Comparison of ENCODE assay signal across 11 cellular contexts in the genomic region with DNA sequence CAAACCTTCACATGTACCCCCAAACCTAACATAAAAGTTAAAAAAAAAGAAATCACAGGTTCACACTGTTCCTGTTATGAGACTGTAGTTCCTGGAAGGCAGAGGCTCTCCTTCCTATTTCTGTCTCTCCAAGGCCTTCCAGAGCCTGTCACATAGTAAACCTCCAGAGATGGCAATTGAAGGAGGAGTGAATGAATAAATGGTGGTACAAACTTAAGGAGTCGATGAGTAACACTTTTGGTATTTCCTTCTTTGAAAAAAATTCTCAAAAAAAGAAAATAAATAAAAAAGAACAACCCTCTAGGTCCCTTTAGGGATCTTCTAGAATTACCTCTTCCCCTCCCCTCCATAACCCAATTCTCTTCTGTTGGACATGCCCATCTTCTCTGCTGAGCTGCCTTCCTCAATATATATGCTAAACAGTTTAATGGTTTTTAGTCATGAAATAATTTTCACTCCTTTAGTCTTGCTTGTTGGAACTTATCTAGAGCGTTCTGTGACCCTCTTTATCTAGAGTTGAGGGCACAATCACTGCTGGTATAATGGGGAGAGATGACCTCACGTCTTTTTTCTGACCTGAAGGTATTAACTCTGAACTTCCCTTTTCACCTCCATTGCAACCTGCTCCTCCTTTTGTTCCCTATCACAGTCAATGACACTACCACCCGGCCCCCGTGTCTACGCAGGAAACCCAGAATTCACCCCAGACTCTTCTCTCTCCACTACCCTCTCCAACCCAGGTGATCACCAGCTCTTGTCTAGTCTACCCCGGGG. TPM values are rescaled to one million over a fixed set of nuclear protein-coding genes. Genes with fewer than 3 reads are reported as not detected.
DNase-seq lines count a peak whose midpoint lies in the region; ATAC-seq and TF ChIP-seq lines count a peak whose summit lies in the region.
"Had no signal": no experiment of that assay in that cellular context is flagged by ENCODE, and none has a peak within 500 bp of the region (broad histone marks: within the 10 kb centered on the region; RNA-seq: fewer than 3 reads in every experiment).

No MANE protein-coding gene starts in this region.

- intact Hi-C loops in activated B cell treated with CpG ODN at 0.5 μM for 24 hours (cut with micrococcal nuclease): loop anchor here (2.0 to 10.0 kb wide), 3 partner anchors 193 to 793 kb away; partner anchors contain the start of genes MRM1 and SLFN5

- no peaks in the 10 kb centered on the region for H3K27me3 Mint-ChIP-seq in activated naive CD4-positive, alpha-beta T cell treated with anti-CD3 and anti-CD28 coated beads, Interleukin-2, amount 50 U/mL, for 24 hours
- no peaks in the 10 kb centered on the region for H3K27me3 Mint-ChIP-seq in activated B cell treated with CpG ODN at 0.5 μM for 24 hours

- no peak for DNase-seq in activated naive CD4-positive, alpha-beta T cell (lab: John Stamatoyannopoulos, UW)
- DNase-seq in activated B cell treated with CpG ODN at 0.5 μM for 24 hours (no peak), fibroblast of pulmonary artery (ENCODE audit: low read depth) (peak; percentile 61), thoracic aorta (ENCODE audit: low spot score) (no peak)
- DNase-seq in activated effector memory CD4-positive, alpha-beta T cell treated with Interleukin-2 at 50 U/mL for 16 hours: no peak
- DNase-seq: central memory CD4-positive, alpha-beta T cell; NCI-H524 treated with DMSO at 0.1 percent for 48 hours; stimulated activated naive CD4-positive, alpha-beta T cell treated with Interleukin-2 at 50 U/mL for 16 hours had no signal

- TF ChIP-seq CTCF in activated B cell treated with CpG ODN at 0.5 μM for 24 hours (IDR thresholded peaks at IDR 0.05) (no peak), fibroblast of pulmonary artery (IDR thresholded peaks at IDR 0.05; ENCODE audit: low read length, missing control alignments) (no peak), thoracic aorta (IDR thresholded peaks at IDR 0.05) (no peak)

- peaks cover 30 to 57% of the 10 kb centered on the region in 2 donors for H3K4me1 ChIP-seq in thoracic aorta (ENCODE audit: control insufficient read depth in 1 of 2, low read depth in 2 of 2)

- no peaks in the 10 kb centered on the region for H3K9me3 Mint-ChIP-seq in activated naive CD4-positive, alpha-beta T cell treated with anti-CD3 and anti-CD28 coated beads, Interleukin-2, amount 50 U/mL, for 24 hours
- H3K9me3 Mint-ChIP-seq in activated B cell treated with CpG ODN at 0.5 μM for 24 hours: no peaks in the 10 kb centered on the region

- H3K4me3 Mint-ChIP-seq in activated naive CD4-positive, alpha-beta T cell treated with anti-CD3 and anti-CD28 coated beads, Interleukin-2, amount 50 U/mL, for 24 hours: peak overlapping the region; percentile 95
- H3K4me3 Mint-ChIP-seq in activated B cell treated with CpG ODN at 0.5 μM for 24 hours: peak overlapping the region; percentile 93

- POLR2A ChIA-PET in activated B cell treated with CpG ODN at 0.5 μM for 24 hours (lab: Charles Lee): interaction anchor here (1.3 to 3.5 kb wide), 4 partner anchors 12 to 728 kb away, joined by 3 to 121 read pairs (median 10); partner anchors contain the start of gene MMP28

- H3K9me3 ChIP-seq in thoracic aorta: no peaks in the 10 kb centered on the region

- no peak overlapping the region for H3K4me3 ChIP-seq in fibroblast of pulmonary artery (replicated peaks; ENCODE audit: low read depth, low read length)
- no peak overlapping the region for H3K4me3 ChIP-seq in thoracic aorta

- H3K27me3 ChIP-seq in thoracic aorta (replicated peaks; ENCODE audit: insufficient read depth): no peaks in the 10 kb centered on the region

- CTCF ChIA-PET in activated B cell treated with CpG ODN at 0.5 μM for 24 hours (lab: Charles Lee): interaction anchor here (0.8 to 6.4 kb wide), 4 partner anchors 11 to 268 kb away, joined by 3 to 158 read pairs (median 20); partner anchors contain the start of genes C17orf50 and MMP28

- no peaks in the 10 kb centered on the region for H3K36me3 ChIP-seq in thoracic aorta

- peak overlapping the region; percentile 100 for H3K27ac Mint-ChIP-seq in activated naive CD4-positive, alpha-beta T cell treated with anti-CD3 and anti-CD28 coated beads, Interleukin-2, amount 50 U/mL, for 24 hours
- H3K27ac Mint-ChIP-seq in activated B cell treated with CpG ODN at 0.5 μM for 24 hours: peak overlapping the region; percentile 100

- peaks cover 3% of the 10 kb centered on the region for H3K36me3 Mint-ChIP-seq in activated naive CD4-positive, alpha-beta T cell treated with anti-CD3 and anti-CD28 coated beads, Interleukin-2, amount 50 U/mL, for 24 hours
- peaks cover 14% of the 10 kb centered on the region for H3K36me3 Mint-ChIP-seq in activated B cell treated with CpG ODN at 0.5 μM for 24 hours (ENCODE audit: low read depth)

- ATAC-seq in activated B cell treated with CpG ODN at 0.5 μM for 24 hours (ENCODE audit: low read depth): no peak
- no peak for ATAC-seq in thoracic aorta (ENCODE audit: insufficient number of reproducible peaks, low FRiP score, low read depth)
- ATAC-seq in HG03175 (IDR thresholded peaks at IDR 0.05; ENCODE audit: unreplicated experiment): no peak
- no peak for ATAC-seq in HG03432 (IDR thresholded peaks at IDR 0.05; ENCODE audit: unreplicated experiment)

- H3K4me1 Mint-ChIP-seq in activated naive CD4-positive, alpha-beta T cell treated with anti-CD3 and anti-CD28 coated beads, Interleukin-2, amount 50 U/mL, for 24 hours: peaks cover 61% of the 10 kb centered on the region
- H3K4me1 Mint-ChIP-seq in activated B cell treated with CpG ODN at 0.5 μM for 24 hours: peaks cover 41% of the 10 kb centered on the region

- H3K27ac ChIP-seq in thoracic aorta: peak overlapping the region; percentile 18 to 85

RNA-seq across cellular contexts. Expression of gene TAF15, which starts 1.7 kb away (rescaled TPM):
- total RNA-seq in activated B cell treated with CpG ODN at 0.5 μM for 24 hours (224 and 243 TPM in 2 replicates), thoracic aorta (10 to 100 TPM; 35.7 to 91.1 TPM)

RNA-seq across cellular contexts. Expression of gene MMP28, which starts 12.1 kb away (rescaled TPM):
- 0.59 TPM in 1 of 2 replicates, not detected in the other for total RNA-seq in activated B cell treated with CpG ODN at 0.5 μM for 24 hours
- 10 to 100 TPM in 1 of 2 donors, 1 to 10 TPM in 1; 4.8 to 18.5 TPM for total RNA-seq in thoracic aorta

RNA-seq across cellular contexts. Expression of gene C17orf50, which starts 46.9 kb away (rescaled TPM):
- total RNA-seq in activated B cell treated with CpG ODN at 0.5 μM for 24 hours (not detected in 2 replicates), thoracic aorta (not detected)

RNA-seq across cellular contexts. Expression of gene GAS2L2, which starts 54.5 kb away (rescaled TPM):
- total RNA-seq in activated B cell treated with CpG ODN at 0.5 μM for 24 hours: not detected in 2 replicates
- not detected for total RNA-seq in thoracic aorta
